Comparison of ENCODE assay signal across 8 cellular contexts in the genomic region with DNA sequence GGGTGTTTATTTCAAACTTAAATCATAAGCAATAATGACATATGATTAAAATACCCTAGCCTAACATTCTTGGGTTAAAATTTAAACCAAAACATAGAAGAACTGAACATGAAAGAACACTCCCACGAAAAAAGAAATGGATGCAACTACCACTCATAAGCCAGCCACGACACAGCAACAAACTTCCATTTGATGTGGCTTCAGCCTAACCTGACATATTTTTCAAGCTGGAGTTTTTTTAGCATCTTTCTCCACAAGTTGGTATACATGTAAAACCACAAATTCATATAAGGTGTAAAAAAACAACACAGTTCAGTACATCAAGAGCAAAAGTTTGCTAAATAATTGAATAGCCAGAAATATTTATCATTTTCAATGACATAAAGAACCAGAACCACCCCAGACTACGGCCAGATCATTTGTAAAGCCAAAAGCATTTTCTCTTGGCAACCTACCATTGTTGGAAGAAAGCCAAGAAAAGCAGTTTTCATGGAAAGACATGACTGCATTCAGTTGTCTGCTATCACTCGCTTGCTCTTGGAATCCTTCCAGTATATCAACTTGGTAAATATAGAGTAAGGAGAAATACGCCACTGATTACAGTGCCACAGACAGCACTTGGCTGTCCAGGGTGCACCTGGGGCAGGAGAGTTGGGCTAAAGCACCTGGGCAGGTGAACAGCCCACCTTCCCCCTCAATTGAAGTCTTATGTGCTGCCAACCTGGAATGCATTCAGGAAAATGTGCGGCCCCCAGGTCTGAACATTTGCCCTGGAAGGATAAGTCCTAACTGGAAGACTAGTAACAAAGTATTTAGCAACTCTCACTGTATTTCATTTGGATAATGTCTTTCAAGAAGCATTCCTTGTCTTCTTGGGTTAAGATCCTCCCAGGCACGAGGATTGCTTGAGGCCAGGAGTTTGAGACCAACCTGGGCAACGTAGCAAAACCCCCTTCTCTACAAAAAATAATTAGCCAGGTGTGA.
DNase-seq lines count a peak whose midpoint lies in the region; ATAC-seq, FAIRE-seq and TF ChIP-seq lines count a peak whose summit lies in the region.

No MANE protein-coding gene starts in this region.

- H3K4me3 ChIP-seq in SK-N-SH (ENCODE audit: low read depth in 2 of 2, low read length in 1 of 2) (peak overlapping the region in 1 of 2 experiments; percentile 12; a peak in 1 of 4 replicates), fibroblast of villous mesenchyme (ENCODE audit: low read depth, low read length) (no peak overlapping the region)

- TF ChIP-seq CTCF in SK-N-SH (IDR thresholded peaks at IDR 0.05) (no peak), fibroblast of villous mesenchyme (IDR thresholded peaks at IDR 0.05; ENCODE audit: insufficient read depth, low read depth, low read length) (no peak)

- H3K27ac ChIP-seq in SK-N-SH (ENCODE audit: low read depth in 2 of 2, low read length in 1 of 2) = peak overlapping the region; percentile 67 to 69

- peaks cover 99% of the 10 kb centered on the region for H4K20me1 ChIP-seq in SK-N-SH (ENCODE audit: insufficient read depth)

- H3K4me2 ChIP-seq in SK-N-SH = peak overlapping the region; percentile 38

- DNase-seq in ACHN = peak; percentile 90
- DNase-seq in HUDEP-2 (lab: John Stamatoyannopoulos, UW; ENCODE audit: unreplicated experiment in 76 of 76) = peak in 50 of 76 experiments; percentile 5 to 89 (median 78)
- DNase-seq in SK-N-SH = peak; percentile 79
- peak; percentile 84 for DNase-seq in fibroblast of villous mesenchyme (ENCODE audit: low read depth)
- DNase-seq in sciatic nerve (ENCODE audit: low spot score) = no peak
- DNase-seq in activated CD8-positive, alpha-beta memory T cell treated with anti-CD3 and anti-CD28 coated beads for 24 hours = no peak
- no peak for DNase-seq in D341Med (ENCODE audit: low spot score)
- no peak for DNase-seq in GM12892 (ENCODE audit: insufficient read length)

- no peak for FAIRE-seq in GM12892 (lab: Jason Lieb, UNC)

- H3K9me2 ChIP-seq in SK-N-SH = no peaks in the 10 kb centered on the region

- H3K79me2 ChIP-seq in SK-N-SH (ENCODE audit: insufficient read depth) = peaks cover 97% of the 10 kb centered on the region

- TF ChIP-seq EP300 in SK-N-SH (IDR thresholded peaks at IDR 0.05; ENCODE audit: borderline replicate concordance in 1 of 2, low read depth in 1 of 2, low read length in 1 of 2) = 0 out of 4 replicates have a peak, but pooled peaks of 1 of the 2 experiments have one; percentile 51

- TF ChIP-seq RAD21 in SK-N-SH (IDR thresholded peaks at IDR 0.05; ENCODE audit: low read length) = no peak

- POLR2A ChIA-PET in SK-N-SH (lab: Yijun Ruan, JAX) = interaction anchor here (1.0 kb wide), 1 partner anchor 53 kb away, joined by 3 read pairs; no protein-coding TSS in a partner anchor

- no peaks in the 10 kb centered on the region for H3K9me3 ChIP-seq in SK-N-SH

- H3K9ac ChIP-seq in SK-N-SH = no peak overlapping the region

- intact Hi-C loops in sciatic nerve (cut with DNase I) = no loop called here

- no peaks in the 10 kb centered on the region for H3K27me3 ChIP-seq in SK-N-SH (ENCODE audit: insufficient read depth)

- peaks cover 16% of the 10 kb centered on the region for H3F3A ChIP-seq in SK-N-SH (replicated peaks; ENCODE audit: insufficient read depth)

- peak; percentile 67 for ATAC-seq in sciatic nerve

- in situ Hi-C loops in ACHN (cut with HindIII; ENCODE audit: low pct_ligation_motif_present, low pct_unique_long_range_greater_than_20kb, low sequenced_read_pairs) = no loop called here

- CTCF ChIA-PET in SK-N-SH (lab: Yijun Ruan, JAX) = interaction anchor here (0.6 to 1.2 kb wide), 2 partner anchors 38 to 39 kb away, joined by 3 read pairs; no protein-coding TSS in a partner anchor

- peaks cover 35 to 56% of the 10 kb centered on the region in 2 experiments for H3K4me1 ChIP-seq in SK-N-SH (ENCODE audit: control insufficient read depth in 1 of 2, insufficient read depth in 2 of 2, low read depth in 1 of 2, low read length in 1 of 2)

- no peaks in the 10 kb centered on the region for H3K36me3 ChIP-seq in SK-N-SH (replicated peaks in 1 of 2; ENCODE audit: control insufficient read depth in 1 of 2, insufficient read depth in 2 of 2, low read length in 1 of 2)

- 31% methylated on average over 8 of the region's 8 CpGs for WGBS in SK-N-SH (ENCODE audit: low lambda C conversion rate)

- no peak overlapping the region for H2AFZ ChIP-seq in SK-N-SH (ENCODE audit: low read depth)

- no peak for TF ChIP-seq POLR2A in GM12892 (IDR thresholded peaks at IDR 0.05; ENCODE audit: low read depth, low read length)

TF ChIP-seq in SK-N-SH, 30 proteins besides CTCF, POLR2A, EP300 and RAD21 (continues in another document):
- TF ChIP-seq FOSL2 (IDR thresholded peaks at IDR 0.05; ENCODE audit: borderline replicate concordance, low read depth) (peak; percentile 32; the same call in 1 of the 2 replicates), RCOR1 (IDR thresholded peaks at IDR 0.05; ENCODE audit: low read length) (peak; percentile 70), TCF12 (IDR thresholded peaks at IDR 0.05) (peak; percentile 92), FOXJ3 (CRISPR knock-in tag; IDR thresholded peaks at IDR 0.05) (peak; percentile 67), MXI1 (IDR thresholded peaks at IDR 0.05; ENCODE audit: low read depth, low read length) (peak; percentile 80), YY1 (IDR thresholded peaks at IDR 0.05; ENCODE audit: low read depth) (peak; percentile 22; the same call in 1 of the 2 replicates), GATA2 (CRISPR knock-in tag; IDR thresholded peaks at IDR 0.05) (peak; percentile 47; the same call in 1 of the 2 replicates), NFIC (IDR thresholded peaks at IDR 0.05; ENCODE audit: borderline replicate concordance) (peak; percentile 100), RXRA (IDR thresholded peaks at IDR 0.05; ENCODE audit: borderline replicate concordance, low read depth) (no peak), CHD2 (IDR thresholded peaks at IDR 0.05; ENCODE audit: low read length, partially characterized antibody) (peak; percentile 70), SIN3A (IDR thresholded peaks at IDR 0.05; ENCODE audit: borderline replicate concordance, low read depth, low read length) (peak; percentile 47; the same call in 1 of the 2 replicates)
- TF ChIP-seq, protein P1, sequence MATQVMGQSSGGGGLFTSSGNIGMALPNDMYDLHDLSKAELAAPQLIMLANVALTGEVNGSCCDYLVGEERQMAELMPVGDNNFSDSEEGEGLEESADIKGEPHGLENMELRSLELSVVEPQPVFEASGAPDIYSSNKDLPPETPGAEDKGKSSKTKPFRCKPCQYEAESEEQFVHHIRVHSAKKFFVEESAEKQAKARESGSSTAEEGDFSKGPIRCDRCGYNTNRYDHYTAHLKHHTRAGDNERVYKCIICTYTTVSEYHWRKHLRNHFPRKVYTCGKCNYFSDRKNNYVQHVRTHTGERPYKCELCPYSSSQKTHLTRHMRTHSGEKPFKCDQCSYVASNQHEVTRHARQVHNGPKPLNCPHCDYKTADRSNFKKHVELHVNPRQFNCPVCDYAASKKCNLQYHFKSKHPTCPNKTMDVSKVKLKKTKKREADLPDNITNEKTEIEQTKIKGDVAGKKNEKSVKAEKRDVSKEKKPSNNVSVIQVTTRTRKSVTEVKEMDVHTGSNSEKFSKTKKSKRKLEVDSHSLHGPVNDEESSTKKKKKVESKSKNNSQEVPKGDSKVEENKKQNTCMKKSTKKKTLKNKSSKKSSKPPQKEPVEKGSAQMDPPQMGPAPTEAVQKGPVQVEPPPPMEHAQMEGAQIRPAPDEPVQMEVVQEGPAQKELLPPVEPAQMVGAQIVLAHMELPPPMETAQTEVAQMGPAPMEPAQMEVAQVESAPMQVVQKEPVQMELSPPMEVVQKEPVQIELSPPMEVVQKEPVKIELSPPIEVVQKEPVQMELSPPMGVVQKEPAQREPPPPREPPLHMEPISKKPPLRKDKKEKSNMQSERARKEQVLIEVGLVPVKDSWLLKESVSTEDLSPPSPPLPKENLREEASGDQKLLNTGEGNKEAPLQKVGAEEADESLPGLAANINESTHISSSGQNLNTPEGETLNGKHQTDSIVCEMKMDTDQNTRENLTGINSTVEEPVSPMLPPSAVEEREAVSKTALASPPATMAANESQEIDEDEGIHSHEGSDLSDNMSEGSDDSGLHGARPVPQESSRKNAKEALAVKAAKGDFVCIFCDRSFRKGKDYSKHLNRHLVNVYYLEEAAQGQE (IDR thresholded peaks at IDR 0.05; ENCODE audit: low read depth, low read length) = no peak
- TF ChIP-seq, protein P2, sequence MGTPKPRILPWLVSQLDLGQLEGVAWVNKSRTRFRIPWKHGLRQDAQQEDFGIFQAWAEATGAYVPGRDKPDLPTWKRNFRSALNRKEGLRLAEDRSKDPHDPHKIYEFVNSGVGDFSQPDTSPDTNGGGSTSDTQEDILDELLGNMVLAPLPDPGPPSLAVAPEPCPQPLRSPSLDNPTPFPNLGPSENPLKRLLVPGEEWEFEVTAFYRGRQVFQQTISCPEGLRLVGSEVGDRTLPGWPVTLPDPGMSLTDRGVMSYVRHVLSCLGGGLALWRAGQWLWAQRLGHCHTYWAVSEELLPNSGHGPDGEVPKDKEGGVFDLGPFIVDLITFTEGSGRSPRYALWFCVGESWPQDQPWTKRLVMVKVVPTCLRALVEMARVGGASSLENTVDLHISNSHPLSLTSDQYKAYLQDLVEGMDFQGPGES (IDR thresholded peaks at IDR 0.05; ENCODE audit: low read depth, low read length) = no peak
- TF ChIP-seq, protein P3, sequence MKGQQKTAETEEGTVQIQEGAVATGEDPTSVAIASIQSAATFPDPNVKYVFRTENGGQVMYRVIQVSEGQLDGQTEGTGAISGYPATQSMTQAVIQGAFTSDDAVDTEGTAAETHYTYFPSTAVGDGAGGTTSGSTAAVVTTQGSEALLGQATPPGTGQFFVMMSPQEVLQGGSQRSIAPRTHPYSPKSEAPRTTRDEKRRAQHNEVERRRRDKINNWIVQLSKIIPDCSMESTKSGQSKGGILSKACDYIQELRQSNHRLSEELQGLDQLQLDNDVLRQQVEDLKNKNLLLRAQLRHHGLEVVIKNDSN (IDR thresholded peaks at IDR 0.05; ENCODE audit: borderline replicate concordance, low read depth) = no peak
- TF ChIP-seq, protein P4, sequence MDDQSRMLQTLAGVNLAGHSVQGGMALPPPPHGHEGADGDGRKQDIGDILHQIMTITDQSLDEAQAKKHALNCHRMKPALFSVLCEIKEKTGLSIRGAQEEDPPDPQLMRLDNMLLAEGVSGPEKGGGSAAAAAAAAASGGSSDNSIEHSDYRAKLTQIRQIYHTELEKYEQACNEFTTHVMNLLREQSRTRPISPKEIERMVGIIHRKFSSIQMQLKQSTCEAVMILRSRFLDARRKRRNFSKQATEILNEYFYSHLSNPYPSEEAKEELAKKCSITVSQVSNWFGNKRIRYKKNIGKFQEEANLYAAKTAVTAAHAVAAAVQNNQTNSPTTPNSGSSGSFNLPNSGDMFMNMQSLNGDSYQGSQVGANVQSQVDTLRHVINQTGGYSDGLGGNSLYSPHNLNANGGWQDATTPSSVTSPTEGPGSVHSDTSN (IDR thresholded peaks at IDR 0.05) = peak; percentile 75
- TF ChIP-seq, protein P5, sequence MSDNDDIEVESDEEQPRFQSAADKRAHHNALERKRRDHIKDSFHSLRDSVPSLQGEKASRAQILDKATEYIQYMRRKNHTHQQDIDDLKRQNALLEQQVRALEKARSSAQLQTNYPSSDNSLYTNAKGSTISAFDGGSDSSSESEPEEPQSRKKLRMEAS (IDR thresholded peaks at IDR 0.05; ENCODE audit: low read depth) = peak; percentile 35; the same call in 1 of the 2 replicates

Comparison
In these comparisons a context has a peak if more than half of its experiments do, and no peak if none do; other contexts are left out.
1. DNase-seq: peak in ACHN (single experiment), HUDEP-2 (50 of 76), SK-N-SH (single experiment) and fibroblast of villous mesenchyme (single experiment); none in sciatic nerve (single experiment), activated CD8-positive, alpha-beta memory T cell treated with anti-CD3 and anti-CD28 coated beads for 24 hours (single experiment), D341Med (single experiment) and GM12892 (single experiment).